Comparison of ENCODE assay signal across 9 cellular contexts in the genomic region with DNA sequence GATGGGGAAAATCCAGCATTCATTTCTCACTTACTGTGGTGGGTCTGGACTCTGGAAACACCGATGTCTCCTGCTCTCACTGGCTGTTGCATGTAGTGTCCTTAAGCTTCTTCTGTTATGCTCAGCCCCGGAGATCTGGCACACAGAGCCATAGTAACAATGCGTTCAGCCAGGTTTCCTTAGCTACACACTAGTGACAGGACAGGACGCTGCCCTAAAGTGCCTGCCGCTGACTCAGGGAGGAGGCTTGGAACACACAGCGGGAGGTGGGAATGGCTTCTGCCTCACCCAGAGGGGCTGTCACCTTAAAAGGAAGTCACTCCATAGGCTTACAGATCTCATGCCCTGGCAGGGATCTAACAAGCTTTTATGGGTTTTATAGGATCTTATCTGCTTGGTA.
A peak's percentile ranks its signal among the peaks of the same experiment; 100 is the strongest.
DNase-seq lines count a peak whose midpoint lies in the region; ATAC-seq and TF ChIP-seq lines count a peak whose summit lies in the region.
"Had no signal": no experiment of that assay in that cellular context is flagged by ENCODE, and none has a peak within 500 bp of the region (broad histone marks: within the 10 kb centered on the region; RNA-seq: fewer than 3 reads in every experiment).

No MANE protein-coding gene starts in this region.

- H3K27me3 Mint-ChIP-seq in chondrocyte (ENCODE audit: low read depth) = no peaks in the 10 kb centered on the region
- H3K27me3 Mint-ChIP-seq in T-helper 2 cell treated with Interferon-gamma antibody and Interleukin-4, amounts not matched to agents 5 μg/mL and 100 μg/mL, for 36 hours (ENCODE audit: low read depth) = peaks cover 2% of the 10 kb centered on the region

- H3K4me3 Mint-ChIP-seq in chondrocyte (ENCODE audit: unreplicated experiment) = peak overlapping the region; percentile 63
- no peak overlapping the region for H3K4me3 Mint-ChIP-seq in T-helper 2 cell treated with Interferon-gamma antibody and Interleukin-4, amounts not matched to agents 5 μg/mL and 100 μg/mL, for 36 hours

- H3K9me3 Mint-ChIP-seq in chondrocyte (ENCODE audit: low read depth) = no peaks in the 10 kb centered on the region
- no peaks in the 10 kb centered on the region for H3K9me3 Mint-ChIP-seq in T-helper 2 cell treated with Interferon-gamma antibody and Interleukin-4, amounts not matched to agents 5 μg/mL and 100 μg/mL, for 36 hours

- H3K4me1 Mint-ChIP-seq in chondrocyte (ENCODE audit: low read depth) = peaks cover 10% of the 10 kb centered on the region
- H3K4me1 Mint-ChIP-seq in T-helper 2 cell treated with Interferon-gamma antibody and Interleukin-4, amounts not matched to agents 5 μg/mL and 100 μg/mL, for 36 hours (ENCODE audit: low read depth) = no peaks in the 10 kb centered on the region

- H3K36me3 Mint-ChIP-seq in chondrocyte (ENCODE audit: low read depth) = no peaks in the 10 kb centered on the region
- no peaks in the 10 kb centered on the region for H3K36me3 Mint-ChIP-seq in T-helper 2 cell treated with Interferon-gamma antibody and Interleukin-4, amounts not matched to agents 5 μg/mL and 100 μg/mL, for 36 hours (ENCODE audit: low read depth)

- ATAC-seq in GM18858 (IDR thresholded peaks at IDR 0.05; ENCODE audit: unreplicated experiment) = no peak
- ATAC-seq in GM21786 (IDR thresholded peaks at IDR 0.05; ENCODE audit: unreplicated experiment) = no peak

- H3K27ac Mint-ChIP-seq in chondrocyte (ENCODE audit: unreplicated experiment) = peak overlapping the region; percentile 67
- H3K27ac Mint-ChIP-seq in T-helper 2 cell treated with Interferon-gamma antibody and Interleukin-4, amounts not matched to agents 5 μg/mL and 100 μg/mL, for 36 hours = no peak overlapping the region

- TF ChIP-seq CTCF in chondrocyte (IDR thresholded peaks at IDR 0.05) = no peak

- DNase-seq in A172 (ENCODE audit: low spot score) (peak; percentile 85), NCI-H1417 (lab: John Stamatoyannopoulos, UW) (peak in 2 of 3 experiments; percentile 63 to 88), chondrocyte (ENCODE audit: low spot score) (no peak), kidney tubule cell (ENCODE audit: low spot score) (peak; percentile 85)
- DNase-seq in T-helper 2 cell treated with Interferon-gamma antibody and Interleukin-4, amounts not matched to agents 5 μg/mL and 100 μg/mL, for 36 hours (ENCODE audit: low spot score) = no peak
- no peak for DNase-seq in stimulated activated CD4-positive, alpha-beta T cell treated with anti-CD3 and anti-CD28 coated beads, Interleukin-4, amount 100 ng/mL, for 1 hour
- DNase-seq: activated naive CD4-positive, alpha-beta T cell treated with anti-CD3 and anti-CD28 coated beads, Interleukin-2, amount 50 U/mL, for 16 hours had no signal

Comparison
In these comparisons a context has a peak if more than half of its experiments do, and no peak if none do; other contexts are left out.
1. DNase-seq: peak in A172 (single experiment), NCI-H1417 (2 of 3) and kidney tubule cell (single experiment); none in chondrocyte (single experiment), T-helper 2 cell treated with Interferon-gamma antibody and Interleukin-4, amounts not matched to agents 5 μg/mL and 100 μg/mL, for 36 hours (single experiment) and stimulated activated CD4-positive, alpha-beta T cell treated with anti-CD3 and anti-CD28 coated beads, Interleukin-4, amount 100 ng/mL, for 1 hour (single experiment).